22 cellular contexts compared by ENCODE assay signal in the genomic region with DNA sequence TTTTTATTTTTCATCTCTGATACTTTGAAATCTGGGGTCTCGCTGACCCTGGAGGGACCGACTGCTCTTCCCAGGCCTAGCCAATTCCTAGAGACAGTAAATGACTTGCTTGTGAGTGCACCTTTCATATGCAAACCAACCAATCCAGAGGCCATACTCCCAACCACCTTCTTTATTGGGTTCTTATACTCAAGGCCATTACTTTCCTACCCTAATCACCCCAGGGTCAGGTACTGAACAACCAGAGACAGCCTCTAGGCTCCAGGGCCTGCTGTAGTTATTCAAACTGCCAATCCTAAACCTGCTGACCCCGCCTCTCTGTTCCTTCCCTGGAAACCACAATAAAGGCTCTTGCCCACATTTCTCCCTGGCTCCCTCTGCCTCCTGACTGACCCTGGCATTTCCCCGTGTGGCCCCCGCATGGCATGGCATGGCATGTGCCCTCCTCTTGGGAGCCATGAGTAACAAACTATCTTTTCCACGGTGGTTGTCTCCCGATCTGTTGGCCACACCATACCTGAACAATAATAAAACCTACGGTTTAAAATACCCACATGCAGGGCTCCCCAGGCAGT. TPM values are rescaled to one million over a fixed set of nuclear protein-coding genes. Genes with fewer than 3 reads are reported as not detected.
DNase-seq lines count a peak whose midpoint lies in the region; ATAC-seq and TF ChIP-seq lines count a peak whose summit lies in the region.
"Had no signal": no experiment of that assay in that cellular context is flagged by ENCODE, and none has a peak within 500 bp of the region (broad histone marks: within the 10 kb centered on the region; RNA-seq: fewer than 3 reads in every experiment).

No MANE protein-coding gene starts in this region.

- H3K18ac ChIP-seq in H9 (ENCODE audit: insufficient read length, low read depth, low read length) = no peak overlapping the region

- no peaks in the 10 kb centered on the region for H3K79me1 ChIP-seq in H9 (ENCODE audit: insufficient read depth, low read depth, low read length, poor library complexity, severe bottlenecking)

- H4K20me1 ChIP-seq in H9 (ENCODE audit: control insufficient read depth, insufficient read depth, insufficient read length) = no peaks in the 10 kb centered on the region

- H3K4me3 ChIP-seq in esophagus (ENCODE audit: low read depth in 1 of 2, low read length in 2 of 2) = no peak overlapping the region
- H3K4me3 ChIP-seq in stomach = no peak overlapping the region
- no peak overlapping the region for H3K4me3 ChIP-seq in suprapubic skin
- H3K4me3 ChIP-seq: vagina had no signal

- intact Hi-C loops in stomach (cut with DNase I; ENCODE audit: low total_unique reads) = no loop called here

- H3K14ac ChIP-seq in H9 (ENCODE audit: insufficient read depth, low read length) = no peak overlapping the region

- H3K4me2 ChIP-seq in H9 (ENCODE audit: insufficient read depth, insufficient read length, low read length) = no peak overlapping the region

- H4K5ac ChIP-seq in H9 (ENCODE audit: insufficient read length, low read depth, low read length) = no peak overlapping the region

- H3K36me3 ChIP-seq in esophagus (ENCODE audit: control insufficient read depth in 2 of 2, insufficient read depth in 2 of 2, low read length in 1 of 2) (no peaks in the 10 kb centered on the region), stomach (no peaks in the 10 kb centered on the region), suprapubic skin (no peaks in the 10 kb centered on the region)
- H3K36me3 ChIP-seq: BE2C, vagina had no signal

- no peak overlapping the region for H2BK5ac ChIP-seq in H9 (ENCODE audit: insufficient read length, low read length)

- peaks cover 10% of the 10 kb centered on the region for H3K27me3 Mint-ChIP-seq in H9 (ENCODE audit: low read depth)
- H3K27me3 Mint-ChIP-seq: activated CD4-positive, alpha-beta T cell treated with anti-CD3 and anti-CD28 coated beads, Interleukin-2, amount 10 ng/mL, durations not matched to agents 7 days and 5 days; stimulated activated naive CD8-positive, alpha-beta T cell treated with anti-CD3 and anti-CD28 coated beads, Interleukin-15, amount 100 ng/mL, for 72 hours had no signal

- no peak overlapping the region for H2BK15ac ChIP-seq in H9 (ENCODE audit: low read depth, low read length)

- H3K79me2 ChIP-seq in H9 (ENCODE audit: insufficient read depth, low read length) = no peaks in the 10 kb centered on the region

- DNase-seq in H9 (no peak), stomach (no peak), suprapubic skin (ENCODE audit: low spot score in 2 of 2) (no peak), retina (no peak), LoVo (ENCODE audit: low spot score) (no peak)
- DNase-seq: activated CD4-positive, alpha-beta T cell treated with anti-CD3 and anti-CD28 coated beads, Interleukin-2, amount 10 ng/mL, durations not matched to agents 7 days and 5 days; activated CD8-positive, alpha-beta memory T cell treated with anti-CD3 and anti-CD28 coated beads, Interleukin-2, amount 10 ng/mL, durations not matched to agents 7 days and 5 days; activated naive CD4-positive, alpha-beta T cell treated with anti-CD3 and anti-CD28 coated beads, Interleukin-2, amount 50 U/mL, for 16 hours; activated T-cell treated with anti-CD3 and anti-CD28 coated beads, Interleukin-2, amount 50 U/mL, for 72 hours; Calu3; central memory CD4-positive, alpha-beta T cell; natural killer cell; NCI-H1930; NCI-H82; stimulated activated naive CD8-positive, alpha-beta T cell treated with anti-CD3 and anti-CD28 coated beads, Interleukin-15, amount 100 ng/mL, for 72 hours had no signal

- no peak overlapping the region for H4K91ac ChIP-seq in H9 (ENCODE audit: insufficient read length, low read depth, low read length)

- H3K56ac ChIP-seq in H9 (ENCODE audit: insufficient read length, low read depth, low read length) = no peak overlapping the region

- no peak overlapping the region for H3K4ac ChIP-seq in H9 (ENCODE audit: low read depth, low read length)

- WGBS in H9 (ENCODE audit: extremely low coverage, insufficient read length, low lambda C conversion rate) = no CpG with 5 or more reads among the region's 8 CpGs
- 87 to 89% methylated on average over 8 of the region's 8 CpGs for WGBS in esophagus, 2 donors
- 81 to 94% (median 89%) methylated on average over 7 to 8 of the region's 8 CpGs for WGBS in stomach, 5 donors
- 91% methylated on average over 7 of the region's 8 CpGs for WGBS in suprapubic skin

- H3K9me3 Mint-ChIP-seq in H9 = no peaks in the 10 kb centered on the region; a peak in 1 of 5 replicates
- H3K9me3 Mint-ChIP-seq: activated CD4-positive, alpha-beta T cell treated with anti-CD3 and anti-CD28 coated beads, Interleukin-2, amount 10 ng/mL, durations not matched to agents 7 days and 5 days; activated T-cell treated with anti-CD3 and anti-CD28 coated beads, Interleukin-2, amount 50 U/mL, for 72 hours; natural killer cell; stimulated activated naive CD8-positive, alpha-beta T cell treated with anti-CD3 and anti-CD28 coated beads, Interleukin-15, amount 100 ng/mL, for 72 hours had no signal

- no peak overlapping the region for H2BK12ac ChIP-seq in H9 (ENCODE audit: insufficient read length, low read depth, low read length)

- no peak overlapping the region for H3K27ac ChIP-seq in H9 (ENCODE audit: insufficient read length, low read depth, low read length)
- H3K27ac ChIP-seq in esophagus (ENCODE audit: low read depth in 2 of 2, low read length in 1 of 2) = peak overlapping the region; percentile 61 to 76
- H3K27ac ChIP-seq in layer of hippocampus (ENCODE audit: low read depth, low read length) = peak overlapping the region; percentile 42
- peak overlapping the region in 4 of 5 donors; percentile 72 to 89 (median 77) for H3K27ac ChIP-seq in stomach
- no peak overlapping the region for H3K27ac ChIP-seq in suprapubic skin
- H3K27ac ChIP-seq: vagina, VCaP had no signal

- no peak overlapping the region for H4K8ac ChIP-seq in H9 (replicated peaks; ENCODE audit: insufficient read length, low read depth, low read length)

- no peak for TF ChIP-seq POLR2A in stomach (IDR thresholded peaks at IDR 0.05)
- no peak for TF ChIP-seq POLR2A in suprapubic skin (IDR thresholded peaks at IDR 0.05)

- no peak for TF ChIP-seq CTCF in H9 (conservative IDR thresholded peaks at IDR 0.05)
- no peak for TF ChIP-seq CTCF in stomach (IDR thresholded peaks at IDR 0.05)
- no peak for TF ChIP-seq CTCF in suprapubic skin (IDR thresholded peaks at IDR 0.05)

- no peak for TF ChIP-seq EP300 in stomach (IDR thresholded peaks at IDR 0.05)
- TF ChIP-seq EP300 in suprapubic skin (IDR thresholded peaks at IDR 0.05) = no peak

- H3K23me2 ChIP-seq in H9 (ENCODE audit: insufficient read length, low read depth, low read length, poor library complexity, severe bottlenecking) = no peaks in the 10 kb centered on the region

- H3K27ac Mint-ChIP-seq in H9 = peak overlapping the region in 2 of 3 experiments; percentile 26 to 71; a peak in 2 of 7 replicates
- H3K27ac Mint-ChIP-seq: activated CD4-positive, alpha-beta T cell treated with anti-CD3 and anti-CD28 coated beads, Interleukin-2, amount 10 ng/mL, durations not matched to agents 7 days and 5 days; activated CD8-positive, alpha-beta memory T cell treated with anti-CD3 and anti-CD28 coated beads, Interleukin-2, amount 10 ng/mL, durations not matched to agents 7 days and 5 days; activated T-cell treated with anti-CD3 and anti-CD28 coated beads, Interleukin-2, amount 50 U/mL, for 72 hours; natural killer cell; stimulated activated naive CD8-positive, alpha-beta T cell treated with anti-CD3 and anti-CD28 coated beads, Interleukin-15, amount 100 ng/mL, for 72 hours had no signal

- no peak overlapping the region for H3K23ac ChIP-seq in H9 (ENCODE audit: insufficient read length, low read depth, low read length)

- no peak overlapping the region for H3T11ph ChIP-seq in H9 (ENCODE audit: low read length)

- no peak overlapping the region for H2BK120ac ChIP-seq in H9 (ENCODE audit: low read depth, low read length, poor library complexity, severe bottlenecking)

- H3K27me3 ChIP-seq in H9 (ENCODE audit: insufficient read depth, low read length) (no peaks in the 10 kb centered on the region), esophagus (ENCODE audit: control insufficient read depth in 1 of 2, insufficient read depth in 2 of 2, low read length in 2 of 2) (no peaks in the 10 kb centered on the region), layer of hippocampus (ENCODE audit: control insufficient read depth, insufficient read depth, low read length) (no peaks in the 10 kb centered on the region), stomach (no peaks in the 10 kb centered on the region), suprapubic skin (peaks cover 4% of the 10 kb centered on the region)
- H3K27me3 ChIP-seq: BE2C, vagina had no signal

- H3K9me3 ChIP-seq in H9 (ENCODE audit: control insufficient read depth, low read depth, low read length) (no peaks in the 10 kb centered on the region), esophagus (ENCODE audit: control insufficient read depth in 2 of 2, insufficient read depth in 1 of 2, low read depth in 1 of 2, low read length in 1 of 2) (no peaks in the 10 kb centered on the region), stomach (no peaks in the 10 kb centered on the region), suprapubic skin (no peaks in the 10 kb centered on the region)
- H3K9me3 ChIP-seq: BE2C, vagina had no signal

- no peaks in the 10 kb centered on the region; a peak in 2 of 7 replicates for H3K36me3 Mint-ChIP-seq in H9 (ENCODE audit: insufficient read depth in 1 of 3, low read depth in 3 of 3)
- H3K36me3 Mint-ChIP-seq: activated CD8-positive, alpha-beta memory T cell treated with anti-CD3 and anti-CD28 coated beads, Interleukin-2, amount 10 ng/mL, durations not matched to agents 7 days and 5 days; natural killer cell had no signal

- H2BK20ac ChIP-seq in H9 (ENCODE audit: low read depth, low read length, poor library complexity, severe bottlenecking) = no peak overlapping the region

- H3K4me3 Mint-ChIP-seq in H9 = 0 out of 5 replicates have a peak overlapping the region, but pooled peaks of 1 of the 2 experiments have one; percentile 32
- H3K4me3 Mint-ChIP-seq: activated CD4-positive, alpha-beta T cell treated with anti-CD3 and anti-CD28 coated beads, Interleukin-2, amount 10 ng/mL, durations not matched to agents 7 days and 5 days; activated CD8-positive, alpha-beta memory T cell treated with anti-CD3 and anti-CD28 coated beads, Interleukin-2, amount 10 ng/mL, durations not matched to agents 7 days and 5 days; activated T-cell treated with anti-CD3 and anti-CD28 coated beads, Interleukin-2, amount 50 U/mL, for 72 hours; natural killer cell; stimulated activated naive CD8-positive, alpha-beta T cell treated with anti-CD3 and anti-CD28 coated beads, Interleukin-15, amount 100 ng/mL, for 72 hours had no signal

- H2AK5ac ChIP-seq in H9 (ENCODE audit: insufficient read length, low read length) = no peak overlapping the region

- no peak for ATAC-seq in GM18873 (IDR thresholded peaks at IDR 0.05; ENCODE audit: low FRiP score, unreplicated experiment)
- ATAC-seq: activated CD8-positive, alpha-beta memory T cell treated with anti-CD3 and anti-CD28 coated beads, Interleukin-2, amount 10 ng/mL, durations not matched to agents 7 days and 5 days; activated T-cell treated with anti-CD3 and anti-CD28 coated beads, Interleukin-2, amount 50 U/mL, for 72 hours; natural killer cell; stimulated activated naive CD8-positive, alpha-beta T cell treated with anti-CD3 and anti-CD28 coated beads, Interleukin-15, amount 100 ng/mL, for 72 hours had no signal

- H2AFZ ChIP-seq in H9 (ENCODE audit: low read length) = no peak overlapping the region

- H3K4me1 Mint-ChIP-seq in H9 = peaks cover 11 to 27% of the 10 kb centered on the region in 2 experiments
- H3K4me1 Mint-ChIP-seq: activated CD4-positive, alpha-beta T cell treated with anti-CD3 and anti-CD28 coated beads, Interleukin-2, amount 10 ng/mL, durations not matched to agents 7 days and 5 days; activated CD8-positive, alpha-beta memory T cell treated with anti-CD3 and anti-CD28 coated beads, Interleukin-2, amount 10 ng/mL, durations not matched to agents 7 days and 5 days; natural killer cell; stimulated activated naive CD8-positive, alpha-beta T cell treated with anti-CD3 and anti-CD28 coated beads, Interleukin-15, amount 100 ng/mL, for 72 hours had no signal

- no peak overlapping the region for H3K9ac ChIP-seq in H9 (ENCODE audit: extremely low read depth, insufficient read length, low read length)

- peaks cover 2% of the 10 kb centered on the region for H3K4me1 ChIP-seq in H9 (ENCODE audit: insufficient read depth, low read length)
- H3K4me1 ChIP-seq in esophagus (ENCODE audit: control insufficient read depth in 2 of 2, insufficient read depth in 2 of 2, low read length in 1 of 2) = no peaks in the 10 kb centered on the region
- peaks cover 11 to 57% (median 23%) of the 10 kb centered on the region in 4 donors for H3K4me1 ChIP-seq in stomach
- H3K4me1 ChIP-seq in suprapubic skin = no peaks in the 10 kb centered on the region
- H3K4me1 ChIP-seq: BE2C had no signal

RNA-seq across cellular contexts. Expression of a gene that starts 42.9 kb away (rescaled TPM):
- total RNA-seq in H9 (2021) (5.0 and 6.1 TPM in 2 replicates), stomach (10 to 100 TPM in 4 of 5 donors, 1 to 10 TPM in 1; 6.1 to 79.9 (median 28.3) TPM), suprapubic skin (1 to 10 TPM; 1.4 to 4.9 (median 4.0) TPM)
- polyA plus RNA-seq in esophagus (1 to 10 TPM; 4.4 to 5.0 TPM), stomach (10 to 100 TPM in 1 of 3 donors, 1 to 10 TPM in 2; 1.8 to 13.1 (median 2.7) TPM)
- total RNA-seq: activated CD4-positive, alpha-beta T cell treated with anti-CD3 and anti-CD28 coated beads, Interleukin-2, amount 10 ng/mL, durations not matched to agents 7 days and 5 days; activated CD8-positive, alpha-beta memory T cell treated with anti-CD3 and anti-CD28 coated beads, Interleukin-2, amount 10 ng/mL, durations not matched to agents 7 days and 5 days; activated T-cell treated with anti-CD3 and anti-CD28 coated beads, Interleukin-2, amount 50 U/mL, for 72 hours; endothelial cell of umbilical vein; natural killer cell had no signal

Comparison
In these comparisons a context has a peak if more than half of its experiments do, and no peak if none do; other contexts are left out.
1. H3K27ac ChIP-seq: peak in esophagus (2 of 2), layer of hippocampus (single experiment) and stomach (4 of 5); none in H9 (single experiment) and suprapubic skin (single experiment).